In genomic region chr12:9649532-9649940, GRCh38 we compare ENCODE assay signal across 8 cellular contexts. TPM values are rescaled to one million over a fixed set of nuclear protein-coding genes. Genes with fewer than 3 reads are reported as not detected.
A peak's percentile ranks its signal among the peaks of the same experiment; 100 is the strongest.
DNase-seq lines count a peak whose midpoint lies in the region; ATAC-seq and TF ChIP-seq lines count a peak whose summit lies in the region.

No MANE protein-coding gene starts in this region.

- ATAC-seq in activated CD8-positive, alpha-beta T cell treated with anti-CD3 and anti-CD28 coated beads for 36 hours: no peak
- ATAC-seq in GM21825 (IDR thresholded peaks at IDR 0.05; ENCODE audit: unreplicated experiment) (no peak), HG03439 (IDR thresholded peaks at IDR 0.05; ENCODE audit: unreplicated experiment) (no peak)

- H3K27me3 Mint-ChIP-seq in activated CD8-positive, alpha-beta T cell treated with anti-CD3 and anti-CD28 coated beads for 36 hours: no peaks in the 10 kb centered on the region

- CTCF ChIA-PET in HEK293 (lab: Yijun Ruan, JAX): interaction anchor here (1.4 kb wide), 1 partner anchor 17 kb away, joined by 3 read pairs; no protein-coding TSS in a partner anchor
- CTCF ChIA-PET in activated CD8-positive, alpha-beta T cell treated with anti-CD3 and anti-CD28 coated beads for 36 hours (lab: Charles Lee): interaction anchor here (1.2 kb wide), 1 partner anchor 19 kb away, joined by 4 read pairs; the partner anchor contains the start of gene CLEC2D

- intact Hi-C loops in activated CD8-positive, alpha-beta T cell treated with anti-CD3 and anti-CD28 coated beads for 36 hours (cut with micrococcal nuclease): loop anchor here (5.0 kb wide), 1 partner anchor 93 kb away; no protein-coding TSS in a partner anchor

- no peak for DNase-seq in AG10803 (ENCODE audit: low read depth)
- DNase-seq in activated CD8-positive, alpha-beta T cell treated with anti-CD3 and anti-CD28 coated beads for 36 hours: peak; percentile 48
- DNase-seq in glomerular visceral epithelial cell (ENCODE audit: extremely low spot score): peak; percentile 40
- no peak for DNase-seq in NCI-H345 treated with DMSO at 0.1 percent for 48 hours (lab: John Stamatoyannopoulos, UW; ENCODE audit: unreplicated experiment)

- peak overlapping the region; percentile 24 to 88 (median 87) for H3K9ac ChIP-seq in skeletal muscle tissue (ENCODE audit: low read depth in 1 of 3, low read length in 3 of 3)

- peak overlapping the region; percentile 79 for H3K4me3 ChIP-seq in AG10803 (ENCODE audit: low read length)
- peak overlapping the region; percentile 76 for H3K4me3 ChIP-seq in HEK293 (ENCODE audit: low read depth, low read length)
- peak overlapping the region; percentile 78 to 88 (median 82) for H3K4me3 ChIP-seq in skeletal muscle tissue (ENCODE audit: low read length in 3 of 3)

- H3K36me3 ChIP-seq in HEK293 (ENCODE audit: control insufficient read depth in 2 of 2, insufficient read depth in 1 of 2, low read length in 2 of 2): peaks cover 0 to 15% of the 10 kb centered on the region in 2 experiments; a peak in 1 of 3 replicates
- H3K36me3 ChIP-seq in skeletal muscle tissue (ENCODE audit: control insufficient read depth in 3 of 3, insufficient read depth in 3 of 3, low read length in 3 of 3): peaks cover under 1 to 9% (median 5%) of the 10 kb centered on the region in 3 donors

- no peaks in the 10 kb centered on the region for H3K27me3 ChIP-seq in skeletal muscle tissue (ENCODE audit: control insufficient read depth in 3 of 3, insufficient read depth in 3 of 3, low read length in 3 of 3)

- peaks cover 12% of the 10 kb centered on the region for H3K9me3 Mint-ChIP-seq in activated CD8-positive, alpha-beta T cell treated with anti-CD3 and anti-CD28 coated beads for 36 hours

- POLR2A ChIA-PET in HEK293 (lab: Yijun Ruan, JAX): no interaction called here
- POLR2A ChIA-PET in activated CD8-positive, alpha-beta T cell treated with anti-CD3 and anti-CD28 coated beads for 36 hours (lab: Charles Lee): interaction anchor here (0.6 to 26.1 kb wide), 11 partner anchors 10 to 737 kb away, joined by 3 to 745 read pairs (median 9); partner anchors contain the start of genes CD69, CLEC2B and CLEC2D

- TF ChIP-seq CTCF in AG10803 (conservative IDR thresholded peaks at IDR 0.05; ENCODE audit: low read length) (no peak), HEK293 (tag by site-specific recombination; IDR thresholded peaks at IDR 0.05) (no peak)
- TF ChIP-seq CTCF in activated CD8-positive, alpha-beta T cell treated with anti-CD3 and anti-CD28 coated beads for 36 hours (IDR thresholded peaks at IDR 0.05): no peak

- peak overlapping the region; percentile 98 for H3K4me3 Mint-ChIP-seq in activated CD8-positive, alpha-beta T cell treated with anti-CD3 and anti-CD28 coated beads for 36 hours

- no peaks in the 10 kb centered on the region for H3K9me3 ChIP-seq in HEK293 (ENCODE audit: control insufficient read depth, insufficient read depth, low read depth, low read length)
- H3K9me3 ChIP-seq in skeletal muscle tissue (ENCODE audit: control insufficient read depth in 3 of 3, low read length in 3 of 3): no peaks in the 10 kb centered on the region

- H3K27ac ChIP-seq in HEK293 (ENCODE audit: extremely low read depth, low read depth, low read length) (peak overlapping the region; percentile 14; the same call in 1 of the 2 replicates), skeletal muscle tissue (ENCODE audit: low read depth, low read length) (peak overlapping the region; percentile 87)

- H3K4me1 Mint-ChIP-seq in activated CD8-positive, alpha-beta T cell treated with anti-CD3 and anti-CD28 coated beads for 36 hours (ENCODE audit: low read depth): peaks cover 51% of the 10 kb centered on the region

- peaks cover 4% of the 10 kb centered on the region for H3K4me1 ChIP-seq in HEK293 (ENCODE audit: control insufficient read depth, insufficient read depth, low read length)
- peaks cover 8 to 28% (median 25%) of the 10 kb centered on the region in 3 donors for H3K4me1 ChIP-seq in skeletal muscle tissue (ENCODE audit: control insufficient read depth in 3 of 3, insufficient read depth in 3 of 3, low read length in 3 of 3)

- H3K36me3 Mint-ChIP-seq in activated CD8-positive, alpha-beta T cell treated with anti-CD3 and anti-CD28 coated beads for 36 hours (ENCODE audit: low read depth): peaks cover 82% of the 10 kb centered on the region

- H3K27ac Mint-ChIP-seq in activated CD8-positive, alpha-beta T cell treated with anti-CD3 and anti-CD28 coated beads for 36 hours: peak overlapping the region; percentile 99

TF ChIP-seq in HEK293, 187 proteins besides CTCF, POLR2A, EP300 and RAD21:
- no peak for TF ChIP-seq ZNF544 (tag by site-specific recombination; IDR thresholded peaks at IDR 0.05)
- TF ChIP-seq SP3 (tag by site-specific recombination; IDR thresholded peaks at IDR 0.05): peak; percentile 37
- 0 out of 2 replicates have a peak, but pooled peaks have one; percentile 18 for TF ChIP-seq SP2 (tag by site-specific recombination; IDR thresholded peaks at IDR 0.05)
TF ChIP-seq in HEK293: peak in this region for 2.

RNA-seq across cellular contexts. Expression of gene CLEC2D, which starts 20.0 kb away (rescaled TPM):
- 100 to 1,000 TPM; 240 to 259 TPM for total RNA-seq in activated CD8-positive, alpha-beta T cell treated with anti-CD3 and anti-CD28 coated beads for 36 hours
- 12.0 TPM for total RNA-seq in skeletal muscle tissue

RNA-seq across cellular contexts. Expression of gene KLRB1, which starts 41.8 kb away (rescaled TPM):
- total RNA-seq in activated CD8-positive, alpha-beta T cell treated with anti-CD3 and anti-CD28 coated beads for 36 hours: 1 to 10 TPM; 4.7 to 4.9 TPM
- total RNA-seq in skeletal muscle tissue: 0.52 TPM

Comparison
In these comparisons a context has a peak if more than half of its experiments do, and no peak if none do; other contexts are left out.
1. DNase-seq: peak in activated CD8-positive, alpha-beta T cell treated with anti-CD3 and anti-CD28 coated beads for 36 hours (single experiment) and glomerular visceral epithelial cell (single experiment); none in AG10803 (single experiment) and NCI-H345 treated with DMSO at 0.1 percent for 48 hours (single experiment).
2. RNA of gene CLEC2D, which starts 20.0 kb away (total RNA-seq): 240 to 259 TPM in activated CD8-positive, alpha-beta T cell treated with anti-CD3 and anti-CD28 coated beads for 36 hours; 12.0 TPM in skeletal muscle tissue (single experiment); every median in the first group is over 10 times any median in the second.
3. Peak in every context shown above with its lines, with median percentiles within 50 percentile points of each other: H3K4me3 ChIP-seq.